Comparison of ENCODE assay signal across 1 cellular context in the genomic region with DNA sequence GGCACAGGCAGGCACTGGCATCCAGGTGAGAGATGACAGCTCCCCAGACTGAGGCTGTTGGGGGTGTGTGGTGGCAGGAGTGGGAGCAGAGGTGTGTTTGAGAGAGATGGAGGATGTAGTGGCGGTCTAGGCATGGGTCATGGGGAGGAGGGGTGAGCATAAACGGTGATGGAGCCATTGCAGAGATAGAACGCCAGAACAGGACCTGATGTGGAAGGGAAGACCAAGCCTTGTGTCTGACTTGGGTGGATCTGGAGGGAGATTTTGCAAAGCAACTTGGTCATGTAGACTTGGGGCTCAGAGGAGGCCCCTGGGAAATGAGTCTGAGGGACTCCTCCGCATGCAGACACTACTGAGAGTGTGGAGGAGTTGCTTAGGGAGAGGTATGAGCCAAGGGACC.
TF ChIP-seq lines count a peak whose summit lies in the region.

No MANE protein-coding gene starts in this region.

TF ChIP-seq in K562, 482 proteins besides CTCF, POLR2A, EP300 and RAD21 (continued from another document and continues in another):
- TF ChIP-seq ZNF696 (CRISPR knock-in tag; conservative IDR thresholded peaks at IDR 0.05) (no peak), ZNF263 (CRISPR knock-in tag; IDR thresholded peaks at IDR 0.05; ENCODE audit: borderline replicate concordance) (peak; percentile 72), MCM3 (IDR thresholded peaks at IDR 0.05) (peak; percentile 15; the same call in 1 of the 2 replicates), MAZ (CRISPR knock-in tag; conservative IDR thresholded peaks at IDR 0.05 in 1 of 2, IDR thresholded peaks at IDR 0.05 in 1 of 2) (no peak), NR4A1 (CRISPR knock-in tag; IDR thresholded peaks at IDR 0.05) (no peak), NR4A1 (tag; IDR thresholded peaks at IDR 0.05) (no peak), ZBED1 (IDR thresholded peaks at IDR 0.05) (no peak), SPI1 (IDR thresholded peaks at IDR 0.05; ENCODE audit: borderline replicate concordance, low read depth, low read length) (no peak), ZFP36 (IDR thresholded peaks at IDR 0.05; ENCODE audit: low read depth, low read length, partially characterized antibody) (no peak), SNIP1 (IDR thresholded peaks at IDR 0.05; ENCODE audit: low read depth) (no peak), TFE3 (CRISPR knock-in tag; IDR thresholded peaks at IDR 0.05) (no peak), TCFL5 (CRISPR knock-in tag; conservative IDR thresholded peaks at IDR 0.05) (no peak), SRSF7 (optimal IDR thresholded peaks at IDR 0.05; ENCODE audit: low read depth, low read length) (no peak), PHF21A (IDR thresholded peaks at IDR 0.05; ENCODE audit: borderline replicate concordance, low read depth) (no peak), ETV1 (tag; conservative IDR thresholded peaks at IDR 0.05; ENCODE audit: low read depth) (no peak), THAP12 (CRISPR knock-in tag; IDR thresholded peaks at IDR 0.05) (0 out of 2 replicates have a peak, but pooled peaks have one; percentile 0), CHCHD3 (CRISPR knock-in tag; IDR thresholded peaks at IDR 0.05) (no peak), TAL1 (IDR thresholded peaks at IDR 0.05) (no peak), CBX3 (IDR thresholded peaks at IDR 0.05; ENCODE audit: borderline replicate concordance in 1 of 2, low read length in 2 of 2) (peak in 1 of 2 experiments; percentile 53; a peak in 1 of 3 replicates), STAT5A (IDR thresholded peaks at IDR 0.05; ENCODE audit: borderline replicate concordance, low read length) (no peak), RHOXF2B (CRISPR knock-in tag; conservative IDR thresholded peaks at IDR 0.05) (no peak), KHSRP (IDR thresholded peaks at IDR 0.05) (no peak), HMG20A (CRISPR knock-in tag; conservative IDR thresholded peaks at IDR 0.05) (no peak), ZNF668 (CRISPR knock-in tag; IDR thresholded peaks at IDR 0.05) (no peak), MEIS2 (IDR thresholded peaks at IDR 0.05; ENCODE audit: partially characterized antibody) (no peak), TAF1 (IDR thresholded peaks at IDR 0.05; ENCODE audit: control insufficient read depth, extremely low read depth, insufficient read depth, low read length, severe bottlenecking) (no peak), GABPA (tag; conservative IDR thresholded peaks at IDR 0.05; ENCODE audit: low read depth) (no peak), PML (IDR thresholded peaks at IDR 0.05; ENCODE audit: low read length) (no peak), BRD9 (IDR thresholded peaks at IDR 0.05; ENCODE audit: low read depth, partially characterized antibody) (no peak), OTX1 (CRISPR knock-in tag; IDR thresholded peaks at IDR 0.05) (0 out of 2 replicates have a peak, but pooled peaks have one; percentile 65), CHD2 (IDR thresholded peaks at IDR 0.05; ENCODE audit: low read depth, low read length) (no peak), FOXK2 (conservative IDR thresholded peaks at IDR 0.05 in 1 of 2, IDR thresholded peaks at IDR 0.05 in 1 of 2; ENCODE audit: low read depth in 2 of 2) (no peak), ZNF124 (CRISPR knock-in tag; IDR thresholded peaks at IDR 0.05) (0 out of 2 replicates have a peak, but pooled peaks have one; percentile 20), ELF4 (CRISPR knock-in tag; IDR thresholded peaks at IDR 0.05) (0 out of 2 replicates have a peak, but pooled peaks have one; percentile 60), HSF4 (CRISPR knock-in tag; IDR thresholded peaks at IDR 0.05; ENCODE audit: borderline replicate concordance) (no peak), GABPB1 (CRISPR knock-in tag; IDR thresholded peaks at IDR 0.05) (no peak), ZBTB11 (CRISPR knock-in tag; IDR thresholded peaks at IDR 0.05) (no peak), ZNF586 (CRISPR knock-in tag; conservative IDR thresholded peaks at IDR 0.05) (no peak), ZBTB2 (IDR thresholded peaks at IDR 0.05) (no peak), ELF1 (tag; IDR thresholded peaks at IDR 0.05) (no peak), ZBTB17 (CRISPR knock-in tag; IDR thresholded peaks at IDR 0.05) (no peak), MCM7 (IDR thresholded peaks at IDR 0.05) (peak in 1 of 2 experiments; percentile 90; a peak in 1 of 4 replicates), HDAC2 (IDR thresholded peaks at IDR 0.05) (no peak), NCOA2 (IDR thresholded peaks at IDR 0.05; ENCODE audit: partially characterized antibody in 2 of 2) (no peak), ESRRB (CRISPR knock-in tag; IDR thresholded peaks at IDR 0.05; ENCODE audit: borderline replicate concordance) (no peak)
- TF ChIP-seq, protein P1, sequence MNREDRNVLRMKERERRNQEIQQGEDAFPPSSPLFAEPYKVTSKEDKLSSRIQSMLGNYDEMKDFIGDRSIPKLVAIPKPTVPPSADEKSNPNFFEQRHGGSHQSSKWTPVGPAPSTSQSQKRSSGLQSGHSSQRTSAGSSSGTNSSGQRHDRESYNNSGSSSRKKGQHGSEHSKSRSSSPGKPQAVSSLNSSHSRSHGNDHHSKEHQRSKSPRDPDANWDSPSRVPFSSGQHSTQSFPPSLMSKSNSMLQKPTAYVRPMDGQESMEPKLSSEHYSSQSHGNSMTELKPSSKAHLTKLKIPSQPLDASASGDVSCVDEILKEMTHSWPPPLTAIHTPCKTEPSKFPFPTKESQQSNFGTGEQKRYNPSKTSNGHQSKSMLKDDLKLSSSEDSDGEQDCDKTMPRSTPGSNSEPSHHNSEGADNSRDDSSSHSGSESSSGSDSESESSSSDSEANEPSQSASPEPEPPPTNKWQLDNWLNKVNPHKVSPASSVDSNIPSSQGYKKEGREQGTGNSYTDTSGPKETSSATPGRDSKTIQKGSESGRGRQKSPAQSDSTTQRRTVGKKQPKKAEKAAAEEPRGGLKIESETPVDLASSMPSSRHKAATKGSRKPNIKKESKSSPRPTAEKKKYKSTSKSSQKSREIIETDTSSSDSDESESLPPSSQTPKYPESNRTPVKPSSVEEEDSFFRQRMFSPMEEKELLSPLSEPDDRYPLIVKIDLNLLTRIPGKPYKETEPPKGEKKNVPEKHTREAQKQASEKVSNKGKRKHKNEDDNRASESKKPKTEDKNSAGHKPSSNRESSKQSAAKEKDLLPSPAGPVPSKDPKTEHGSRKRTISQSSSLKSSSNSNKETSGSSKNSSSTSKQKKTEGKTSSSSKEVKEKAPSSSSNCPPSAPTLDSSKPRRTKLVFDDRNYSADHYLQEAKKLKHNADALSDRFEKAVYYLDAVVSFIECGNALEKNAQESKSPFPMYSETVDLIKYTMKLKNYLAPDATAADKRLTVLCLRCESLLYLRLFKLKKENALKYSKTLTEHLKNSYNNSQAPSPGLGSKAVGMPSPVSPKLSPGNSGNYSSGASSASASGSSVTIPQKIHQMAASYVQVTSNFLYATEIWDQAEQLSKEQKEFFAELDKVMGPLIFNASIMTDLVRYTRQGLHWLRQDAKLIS (CRISPR knock-in tag; IDR thresholded peaks at IDR 0.05), result no peak
- TF ChIP-seq, protein P2, sequence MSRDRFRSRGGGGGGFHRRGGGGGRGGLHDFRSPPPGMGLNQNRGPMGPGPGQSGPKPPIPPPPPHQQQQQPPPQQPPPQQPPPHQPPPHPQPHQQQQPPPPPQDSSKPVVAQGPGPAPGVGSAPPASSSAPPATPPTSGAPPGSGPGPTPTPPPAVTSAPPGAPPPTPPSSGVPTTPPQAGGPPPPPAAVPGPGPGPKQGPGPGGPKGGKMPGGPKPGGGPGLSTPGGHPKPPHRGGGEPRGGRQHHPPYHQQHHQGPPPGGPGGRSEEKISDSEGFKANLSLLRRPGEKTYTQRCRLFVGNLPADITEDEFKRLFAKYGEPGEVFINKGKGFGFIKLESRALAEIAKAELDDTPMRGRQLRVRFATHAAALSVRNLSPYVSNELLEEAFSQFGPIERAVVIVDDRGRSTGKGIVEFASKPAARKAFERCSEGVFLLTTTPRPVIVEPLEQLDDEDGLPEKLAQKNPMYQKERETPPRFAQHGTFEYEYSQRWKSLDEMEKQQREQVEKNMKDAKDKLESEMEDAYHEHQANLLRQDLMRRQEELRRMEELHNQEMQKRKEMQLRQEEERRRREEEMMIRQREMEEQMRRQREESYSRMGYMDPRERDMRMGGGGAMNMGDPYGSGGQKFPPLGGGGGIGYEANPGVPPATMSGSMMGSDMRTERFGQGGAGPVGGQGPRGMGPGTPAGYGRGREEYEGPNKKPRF (IDR thresholded peaks at IDR 0.05; ENCODE audit: low read depth, low read length), result no peak
- TF ChIP-seq, protein P3, sequence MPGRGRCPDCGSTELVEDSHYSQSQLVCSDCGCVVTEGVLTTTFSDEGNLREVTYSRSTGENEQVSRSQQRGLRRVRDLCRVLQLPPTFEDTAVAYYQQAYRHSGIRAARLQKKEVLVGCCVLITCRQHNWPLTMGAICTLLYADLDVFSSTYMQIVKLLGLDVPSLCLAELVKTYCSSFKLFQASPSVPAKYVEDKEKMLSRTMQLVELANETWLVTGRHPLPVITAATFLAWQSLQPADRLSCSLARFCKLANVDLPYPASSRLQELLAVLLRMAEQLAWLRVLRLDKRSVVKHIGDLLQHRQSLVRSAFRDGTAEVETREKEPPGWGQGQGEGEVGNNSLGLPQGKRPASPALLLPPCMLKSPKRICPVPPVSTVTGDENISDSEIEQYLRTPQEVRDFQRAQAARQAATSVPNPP (IDR thresholded peaks at IDR 0.05; ENCODE audit: borderline replicate concordance, insufficient read depth, insufficient read length), result no peak
- TF ChIP-seq, protein P4, sequence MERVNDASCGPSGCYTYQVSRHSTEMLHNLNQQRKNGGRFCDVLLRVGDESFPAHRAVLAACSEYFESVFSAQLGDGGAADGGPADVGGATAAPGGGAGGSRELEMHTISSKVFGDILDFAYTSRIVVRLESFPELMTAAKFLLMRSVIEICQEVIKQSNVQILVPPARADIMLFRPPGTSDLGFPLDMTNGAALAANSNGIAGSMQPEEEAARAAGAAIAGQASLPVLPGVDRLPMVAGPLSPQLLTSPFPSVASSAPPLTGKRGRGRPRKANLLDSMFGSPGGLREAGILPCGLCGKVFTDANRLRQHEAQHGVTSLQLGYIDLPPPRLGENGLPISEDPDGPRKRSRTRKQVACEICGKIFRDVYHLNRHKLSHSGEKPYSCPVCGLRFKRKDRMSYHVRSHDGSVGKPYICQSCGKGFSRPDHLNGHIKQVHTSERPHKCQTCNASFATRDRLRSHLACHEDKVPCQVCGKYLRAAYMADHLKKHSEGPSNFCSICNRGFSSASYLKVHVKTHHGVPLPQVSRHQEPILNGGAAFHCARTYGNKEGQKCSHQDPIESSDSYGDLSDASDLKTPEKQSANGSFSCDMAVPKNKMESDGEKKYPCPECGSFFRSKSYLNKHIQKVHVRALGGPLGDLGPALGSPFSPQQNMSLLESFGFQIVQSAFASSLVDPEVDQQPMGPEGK (CRISPR knock-in tag; IDR thresholded peaks at IDR 0.05; ENCODE audit: borderline replicate concordance), result no peak
